Comparison of ENCODE assay signal across 25 cellular contexts in genomic region chr11:64592234-64592615, GRCh38. TPM values are rescaled to one million over a fixed set of nuclear protein-coding genes. Genes with fewer than 3 reads are reported as not detected.
DNase-seq lines count a peak whose midpoint lies in the region; ATAC-seq, FAIRE-seq and TF ChIP-seq lines count a peak whose summit lies in the region.
"Had no signal": no experiment of that assay in that cellular context is flagged by ENCODE, and none has a peak within 500 bp of the region (broad histone marks: within the 10 kb centered on the region; RNA-seq: fewer than 3 reads in every experiment).

No MANE protein-coding gene starts in this region.

- no peak overlapping the region for H3K4me2 ChIP-seq in K562 (ENCODE audit: insufficient read depth, low read length)

- H3K79me2 ChIP-seq in K562 (ENCODE audit: control insufficient read depth, insufficient read depth, low read length): no peaks in the 10 kb centered on the region

- in situ Hi-C loops in K562 (cut with MboI): no loop called here

- no peak for FAIRE-seq in K562 (lab: Jason Lieb, UNC)
- FAIRE-seq: A204.1, GM12878, GM19239, H1 had no signal

- intact Hi-C loops in cardiac septum (cut with DNase I) (no loop called here), heart left ventricle (cut with DNase I) (no loop called here), K562 (cut with micrococcal nuclease) (no loop called here), lower lobe of right lung (cut with DNase I) (no loop called here)

- no peak overlapping the region for H2AFZ ChIP-seq in K562 (ENCODE audit: low read depth, low read length)

- peak; percentile 26 for DNase-seq in cardiac septum (ENCODE audit: low spot score)
- DNase-seq in heart left ventricle: no peak
- no peak for DNase-seq in K562 (ENCODE audit: extremely low read depth in 1 of 4, low spot score in 3 of 4)
- peak; percentile 1 for DNase-seq in lower lobe of right lung
- DNase-seq in substantia nigra (lab: John Stamatoyannopoulos, UW): no peak
- DNase-seq: ACHN; BE2C; C1 segment of cervical spinal cord; CD4-positive, CD25-positive, alpha-beta regulatory T cell; COR-L47; DMS 273 treated with DMSO at 0.1 percent for 48 hours; DMS53; DND-41; EL; IMR-90 had no signal

- 78 to 96% (median 83%) methylated on average over 3 of the region's 3 CpGs for WGBS in heart left ventricle, 4 donors
- 0% methylated on average over 3 of the region's 3 CpGs for WGBS in K562 (ENCODE audit: insufficient coverage, low coverage, missing lambda C conversion rate)

- CTCF ChIA-PET in K562 (lab: Yijun Ruan, JAX; ENCODE audit: low intra/inter-chr PET ratio): no interaction called here

- no peak for TF ChIP-seq POLR2A in heart left ventricle (IDR thresholded peaks at IDR 0.05)
- TF ChIP-seq POLR2A in K562 (conservative IDR thresholded peaks at IDR 0.05): no peak

- no peak overlapping the region for H3K9ac ChIP-seq in K562 (ENCODE audit: insufficient read depth in 1 of 2, low read depth in 2 of 2, low read length in 2 of 2)

- peaks cover 0 to 4% (median 0%) of the 10 kb centered on the region in 9 donors for H3K27me3 ChIP-seq in heart left ventricle
- H3K27me3 ChIP-seq in K562 (ENCODE audit: control insufficient read depth in 2 of 2, insufficient read depth in 2 of 2, low read length in 2 of 2): peaks cover 13 to 50% of the 10 kb centered on the region in 2 experiments; a peak in 3 of 5 replicates
- no peaks in the 10 kb centered on the region for H3K27me3 ChIP-seq in lower lobe of right lung (ENCODE audit: low read depth)
- H3K27me3 ChIP-seq: BE2C had no signal

- TF ChIP-seq RAD21 in K562 (CRISPR knock-in tag; conservative IDR thresholded peaks at IDR 0.05 in 1 of 2, IDR thresholded peaks at IDR 0.05 in 1 of 2): no peak

- H3K4me1 ChIP-seq in heart left ventricle: no peaks in the 10 kb centered on the region
- peaks cover 0 to 5% of the 10 kb centered on the region in 2 experiments; a peak in 1 of 5 replicates for H3K4me1 ChIP-seq in K562 (replicated peaks in 1 of 2; ENCODE audit: control insufficient read depth in 2 of 2, insufficient read depth in 2 of 2, low read length in 2 of 2)
- no peaks in the 10 kb centered on the region for H3K4me1 ChIP-seq in lower lobe of right lung
- H3K4me1 ChIP-seq: BE2C, HAP-1 had no signal

- TF ChIP-seq EP300 in K562 (IDR thresholded peaks at IDR 0.05; ENCODE audit: low read length): no peak

- no peak for ATAC-seq in heart left ventricle
- ATAC-seq in K562: no peak
- no peak for ATAC-seq in lower lobe of right lung
- no peak for ATAC-seq in HG03097 (IDR thresholded peaks at IDR 0.05; ENCODE audit: low FRiP score, unreplicated experiment)
- ATAC-seq: GM12878 had no signal

- H3K9me1 ChIP-seq in K562 (ENCODE audit: control insufficient read depth, insufficient read depth, low read length): no peaks in the 10 kb centered on the region

- H3K27ac ChIP-seq in heart left ventricle (no peak overlapping the region), K562 (ENCODE audit: extremely low read depth, low read depth, low read length) (no peak overlapping the region), lower lobe of right lung (no peak overlapping the region), substantia nigra (ENCODE audit: low read depth, low read length, poor library complexity, severe bottlenecking) (no peak overlapping the region)
- H3K27ac ChIP-seq: HL-60 had no signal

- H3K36me3 ChIP-seq in heart left ventricle: no peaks in the 10 kb centered on the region
- no peaks in the 10 kb centered on the region for H3K36me3 ChIP-seq in K562 (ENCODE audit: control insufficient read depth, insufficient read depth, low read length)
- H3K36me3 ChIP-seq in lower lobe of right lung: no peaks in the 10 kb centered on the region
- H3K36me3 ChIP-seq: BE2C, HAP-1 had no signal

- H4K20me1 ChIP-seq in K562 (replicated peaks; ENCODE audit: control insufficient read depth, insufficient read depth, low read length): 0 out of 2 replicates have a peak, but pooled peaks cover 5% of the 10 kb centered on the region

- TF ChIP-seq CTCF in heart left ventricle (IDR thresholded peaks at IDR 0.05): no peak
- no peak for TF ChIP-seq CTCF in K562 (IDR thresholded peaks at IDR 0.05 in 2 of 3, conservative IDR thresholded peaks at IDR 0.05 in 1 of 3; ENCODE audit: insufficient read depth in 2 of 3, low read depth in 1 of 3, low read length in 3 of 3)
- TF ChIP-seq CTCF in lower lobe of right lung (IDR thresholded peaks at IDR 0.05): no peak

- BruUV-seq in K562 (replicated peaks; lab: Mats Ljungman, UMichigan): no TSS peak

- H3K9me3 ChIP-seq in heart left ventricle (peaks cover 0 to 22% (median 3%) of the 10 kb centered on the region in 12 donors), K562 (replicated peaks; ENCODE audit: control insufficient read depth, insufficient read depth, low read depth, low read length) (no peaks in the 10 kb centered on the region; the same call in 1 of the 2 replicates), lower lobe of right lung (peaks cover 13% of the 10 kb centered on the region)
- H3K9me3 ChIP-seq: BE2C, HAP-1 had no signal

- POLR2A ChIA-PET in K562 (lab: Yijun Ruan, JAX): interaction anchor here (0.6 kb wide), 2 partner anchors 268 to 618 kb away, joined by 3 read pairs; partner anchors contain the start of gene COX8A

- H3K4me3 ChIP-seq in heart left ventricle: no peak overlapping the region
- no peak overlapping the region for H3K4me3 ChIP-seq in K562
- no peak overlapping the region for H3K4me3 ChIP-seq in lower lobe of right lung
- H3K4me3 ChIP-seq: GM12878, HAP-1 had no signal

TF ChIP-seq in K562, 482 proteins besides CTCF, POLR2A, EP300 and RAD21 (continues in another document):
- TF ChIP-seq HDAC8 (tag; IDR thresholded peaks at IDR 0.05) (no peak), ZFP36 (IDR thresholded peaks at IDR 0.05; ENCODE audit: low read depth, low read length, partially characterized antibody) (peak; percentile 25), SAP30 (IDR thresholded peaks at IDR 0.05; ENCODE audit: borderline replicate concordance, insufficient read depth, low read depth, low read length, poor library complexity, severe bottlenecking) (no peak), POLR2B (IDR thresholded peaks at IDR 0.05; ENCODE audit: low read depth, partially characterized antibody) (no peak), GTF2B (IDR thresholded peaks at IDR 0.05; ENCODE audit: extremely low read depth, insufficient read length) (no peak), NCOA4 (IDR thresholded peaks at IDR 0.05; ENCODE audit: partially characterized antibody) (no peak)

RNA-seq across cellular contexts. Expression of gene SLC22A12, which starts 1.2 kb away (rescaled TPM):
- not detected for total RNA-seq in cardiac septum
- total RNA-seq in heart left ventricle: not detected
- not detected for polyA plus RNA-seq in heart left ventricle
- total RNA-seq in K562 (2011; cell fraction: chromatin; rRNA removed; ENCODE audit: low replicate concordance): not detected in 2 replicates
- total RNA-seq in K562 (2011; cell fraction: nucleolus; rRNA removed): not detected in 2 replicates
- not detected in 2 replicates for total RNA-seq in K562 (2011; cell fraction: nucleoplasm; rRNA removed)
- not detected in 2 replicates for total RNA-seq in K562 (2014; rRNA removed)
- total RNA-seq in K562 (2014; rRNA removed; fragmentation: Illumina TruSeq; extraction: Trizol): not detected in 2 replicates
- not detected in 2 replicates for total RNA-seq in K562 (2015; rRNA removed; fragmentation: Illumina TruSeq; extraction: Trizol)
- not detected in 2 replicates for total RNA-seq in K562 (2021)
- not detected in 2 replicates for polyA plus RNA-seq in K562 (2011; rRNA removed)
- polyA plus RNA-seq in K562 (2011; cell fraction: cytosol; rRNA removed): not detected in 2 replicates
- polyA plus RNA-seq in K562 (2011; cell fraction: nucleus; rRNA removed): not detected in 2 replicates
- not detected in 2 replicates for polyA plus RNA-seq in K562 (2012)
- polyA plus RNA-seq in K562 (2014; fragmentation: Illumina TruSeq; extraction: Trizol): not detected in 2 replicates
- not detected for polyA plus RNA-seq in K562 (2014; fragmentation: Nextera tagmentation; extraction: Ambion mirVana)
- not detected in 2 replicates for polyA plus RNA-seq in K562 (2014; rRNA removed)
- polyA minus RNA-seq in K562 (2011; rRNA and poly(A)+ RNA removed): not detected in 2 replicates
- polyA minus RNA-seq in K562 (2011; cell fraction: cytosol; rRNA and poly(A)+ RNA removed): not detected in 2 replicates
- polyA minus RNA-seq in K562 (2011; cell fraction: nucleus; rRNA and poly(A)+ RNA removed): not detected in 2 replicates
- not detected for total RNA-seq in lower lobe of right lung
- total RNA-seq: CD4-positive, CD25-positive, alpha-beta regulatory T cell; CD8-positive, alpha-beta memory T cell; G401; GM12878; H1; HT1080; IMR-90 had no signal
- polyA plus RNA-seq: CD4-positive, CD25-positive, alpha-beta regulatory T cell; CD8-positive, alpha-beta memory T cell; GM12878; H1; IMR-90 had no signal

RNA-seq across cellular contexts. Expression of gene SLC22A11, which starts 36.5 kb away (rescaled TPM):
- total RNA-seq in cardiac septum (not detected), heart left ventricle (not detected), K562 (2014; rRNA removed) (not detected in 2 replicates), K562 (2014; rRNA removed; fragmentation: Illumina TruSeq; extraction: Trizol) (not detected in 2 replicates), K562 (2015; rRNA removed; fragmentation: Illumina TruSeq; extraction: Trizol) (not detected in 2 replicates), K562 (2021) (not detected in 2 replicates), lower lobe of right lung (not detected)
- polyA plus RNA-seq in heart left ventricle (not detected), K562 (2011; rRNA removed) (0.07 TPM in 1 of 2 replicates, not detected in the other), K562 (2014; fragmentation: Illumina TruSeq; extraction: Trizol) (not detected in 2 replicates), K562 (2014; fragmentation: Nextera tagmentation; extraction: Ambion mirVana) (not detected), K562 (2014; rRNA removed) (0.07 TPM in 1 of 2 replicates, not detected in the other)
- total RNA-seq in K562 (2011; cell fraction: chromatin; rRNA removed; ENCODE audit: low replicate concordance): 0.39 TPM in 1 of 2 replicates, not detected in the other
- 0.17 and 0.26 TPM in 2 replicates for total RNA-seq in K562 (2011; cell fraction: nucleolus; rRNA removed)
- total RNA-seq in K562 (2011; cell fraction: nucleoplasm; rRNA removed): 0.44 TPM in 1 of 2 replicates, not detected in the other
- 0.09 TPM in 1 of 2 replicates, not detected in the other for polyA plus RNA-seq in K562 (2011; cell fraction: cytosol; rRNA removed)
- polyA plus RNA-seq in K562 (2011; cell fraction: nucleus; rRNA removed): 0.08 and 0.28 TPM in 2 replicates
- polyA plus RNA-seq in K562 (2012): 0.05 and 0.08 TPM in 2 replicates
- polyA minus RNA-seq in K562 (2011; rRNA and poly(A)+ RNA removed): not detected in 2 replicates
- polyA minus RNA-seq in K562 (2011; cell fraction: cytosol; rRNA and poly(A)+ RNA removed): not detected in 2 replicates
- polyA minus RNA-seq in K562 (2011; cell fraction: nucleus; rRNA and poly(A)+ RNA removed): not detected in 2 replicates
- total RNA-seq: CD4-positive, CD25-positive, alpha-beta regulatory T cell; CD8-positive, alpha-beta memory T cell; GM12878; H1; HT1080; IMR-90 had no signal
- polyA plus RNA-seq: CD4-positive, CD25-positive, alpha-beta regulatory T cell; CD8-positive, alpha-beta memory T cell; H1; IMR-90 had no signal

Comparison
In these comparisons a context has a peak if more than half of its experiments do, and no peak if none do; other contexts are left out.
1. DNase-seq: peak in cardiac septum (single experiment) and lower lobe of right lung (single experiment); none in heart left ventricle (0 of 5), K562 (0 of 4) and substantia nigra (0 of 49).